In the genomic region with DNA sequence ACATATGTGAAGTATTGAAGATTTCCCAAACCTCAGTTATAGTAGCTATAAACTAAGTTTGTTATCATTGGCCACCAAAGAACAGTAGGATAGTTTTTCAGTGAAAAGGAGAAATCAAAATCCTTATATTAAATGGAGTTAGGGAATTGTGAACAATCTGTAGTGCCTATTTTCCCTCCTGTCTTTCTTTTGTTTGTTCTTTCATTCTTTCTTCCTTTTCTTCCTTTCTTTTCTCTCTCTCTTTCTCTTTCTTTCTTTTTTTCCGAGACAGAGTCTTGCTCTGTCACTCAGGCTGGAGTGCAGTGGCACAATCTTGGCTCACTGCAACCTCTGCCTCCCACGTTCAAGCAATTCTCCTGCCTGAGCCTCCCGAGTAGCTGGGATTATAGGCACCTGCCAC, we compare ENCODE assay signal across 24 cellular contexts.
"Had no signal": no experiment of that assay in that cellular context is flagged by ENCODE, and none has a peak within 500 bp of the region (broad histone marks: within the 10 kb centered on the region; RNA-seq: fewer than 3 reads in every experiment).

No MANE protein-coding gene starts in this region.

- H3K9me3 ChIP-seq: colonic mucosa, esophagus squamous epithelium, gastrocnemius medialis, heart right ventricle, left lung, lower lobe of right lung, mucosa of descending colon had no signal

- H3K4me3 ChIP-seq: colonic mucosa, esophagus squamous epithelium, gastrocnemius medialis, heart right ventricle, left lung, lower lobe of right lung, mucosa of descending colon had no signal

- ATAC-seq: effector memory CD8-positive, alpha-beta T cell; esophagus mucosa; gastrocnemius medialis; heart right ventricle; left cardiac atrium; left lung; left ventricle myocardium superior; lower lobe of right lung; mucosa of descending colon had no signal

- H3K9me3 Mint-ChIP-seq: dendritic cell treated with granulocyte-macrophage colony-stimulating factor and Interleukin-4, amounts not matched to agents 40 ng/mL and 50 ng/mL, for 4 days; effector memory CD8-positive, alpha-beta T cell; endodermal cell had no signal

- H3K27ac Mint-ChIP-seq: dendritic cell treated with granulocyte-macrophage colony-stimulating factor and Interleukin-4, amounts not matched to agents 40 ng/mL and 50 ng/mL, for 4 days; effector memory CD8-positive, alpha-beta T cell; endodermal cell; mesothelial cell of epicardium had no signal

- H3K27me3 ChIP-seq: colonic mucosa, esophagus squamous epithelium, gastrocnemius medialis, heart right ventricle, left lung had no signal

- H3K4me1 ChIP-seq: colonic mucosa had no signal

- H3K27ac ChIP-seq: colonic mucosa, epithelial cell of prostate, esophagus squamous epithelium, gastrocnemius medialis, heart right ventricle, left lung, lower lobe of right lung had no signal

- DNase-seq: colonic mucosa; cortex of kidney; effector CD8-positive, alpha-beta T cell; effector memory CD8-positive, alpha-beta T cell; endodermal cell; erythroblast; esophagus squamous epithelium; foreskin fibroblast; foreskin melanocyte; gastrocnemius medialis; glutamatergic neuron; head of caudate nucleus; heart right ventricle; hippocampal formation; left cardiac atrium; left lung; left ventricle myocardium superior; lower lobe of right lung; mesenchymal stem cell; mucosa of descending colon had no signal

- H3K36me3 ChIP-seq: colonic mucosa, esophagus squamous epithelium, gastrocnemius medialis, heart right ventricle, left lung, lower lobe of right lung had no signal

- H3K27me3 Mint-ChIP-seq: dendritic cell treated with granulocyte-macrophage colony-stimulating factor and Interleukin-4, amounts not matched to agents 40 ng/mL and 50 ng/mL, for 4 days; effector memory CD8-positive, alpha-beta T cell had no signal

- H3K4me3 Mint-ChIP-seq: dendritic cell treated with granulocyte-macrophage colony-stimulating factor and Interleukin-4, amounts not matched to agents 40 ng/mL and 50 ng/mL, for 4 days; effector memory CD8-positive, alpha-beta T cell; endodermal cell; mesothelial cell of epicardium had no signal
